Comparison of ENCODE assay signal across 16 cellular contexts in the genomic region with DNA sequence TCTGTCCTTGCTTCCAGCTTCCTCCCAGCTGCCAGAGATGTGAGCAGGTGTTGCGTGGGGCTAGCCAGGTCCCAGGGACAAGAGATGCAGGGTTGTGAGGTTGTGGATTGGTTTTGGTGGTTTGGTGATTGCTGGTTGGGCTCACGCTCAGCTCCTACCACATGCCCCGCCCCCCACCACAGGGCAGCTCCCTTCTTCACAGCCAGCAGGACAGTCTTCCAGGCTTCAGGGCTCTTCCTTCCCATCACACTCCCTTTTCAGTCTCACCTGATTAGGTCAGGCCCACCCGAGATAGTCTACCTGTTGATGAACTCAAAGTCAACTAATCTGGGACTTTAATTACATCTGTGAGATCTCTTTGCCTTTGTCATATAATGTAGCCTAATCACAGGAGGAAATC. TPM values are rescaled to one million over a fixed set of nuclear protein-coding genes. Genes with fewer than 3 reads are reported as not detected.
DNase-seq lines count a peak whose midpoint lies in the region; ATAC-seq and TF ChIP-seq lines count a peak whose summit lies in the region.
"Had no signal": no experiment of that assay in that cellular context is flagged by ENCODE, and none has a peak within 500 bp of the region (broad histone marks: within the 10 kb centered on the region; RNA-seq: fewer than 3 reads in every experiment).

No MANE protein-coding gene starts in this region.

- H3K79me2 ChIP-seq in smooth muscle cell (ENCODE audit: low read depth), result no peaks in the 10 kb centered on the region

- intact Hi-C loops in posterior vena cava (cut with DNase I), result no loop called here

- no peaks in the 10 kb centered on the region for H3F3A ChIP-seq in smooth muscle cell (ENCODE audit: low read depth)

- DNase-seq in ELF-1 (ENCODE audit: low read depth, low spot score) (peak; percentile 65), adipocyte (ENCODE audit: low read depth) (no peak), mesenteric fat pad (ENCODE audit: low spot score) (peak; percentile 16), smooth muscle cell (lab: John Stamatoyannopoulos, UW; ENCODE audit: unreplicated experiment) (no peak), activated T-cell treated with anti-CD3 and anti-CD28 coated beads for 4 hours (no peak), posterior vena cava (ENCODE audit: low spot score) (no peak), AG08396 (ENCODE audit: low spot score) (no peak)
- DNase-seq: COR-L47, H9, MV-4-11, NCI-H1417 treated with DMSO at 0.1 percent for 48 hours, NCI-H2029, NCI-H2171, NCI-H446 treated with DMSO at 0.1 percent for 48 hours had no signal

- no peak for ATAC-seq in HG03520 (IDR thresholded peaks at IDR 0.05; ENCODE audit: unreplicated experiment)

- no peaks in the 10 kb centered on the region for H3K36me3 ChIP-seq in adipocyte (ENCODE audit: control insufficient read depth, insufficient read depth, low read length, severe bottlenecking)
- H3K36me3 ChIP-seq in smooth muscle cell (ENCODE audit: low read depth), result no peaks in the 10 kb centered on the region

- H3K4me3 ChIP-seq in adipocyte (ENCODE audit: low read length), result peak overlapping the region; percentile 57
- H3K4me3 ChIP-seq in smooth muscle cell, result no peak overlapping the region

- H3K4me1 ChIP-seq in adipocyte (ENCODE audit: control insufficient read depth, insufficient read depth, low read length) (peaks cover 39% of the 10 kb centered on the region), smooth muscle cell (ENCODE audit: low read depth) (no peaks in the 10 kb centered on the region)

- H3K4me2 ChIP-seq in smooth muscle cell, result peak overlapping the region; percentile 45

- WGBS in smooth muscle cell (ENCODE audit: low lambda C conversion rate), result 93% methylated on average over 4 of the region's 4 CpGs

- no peak overlapping the region for H2AFZ ChIP-seq in smooth muscle cell (ENCODE audit: low read depth)

- H3K27ac ChIP-seq in smooth muscle cell (ENCODE audit: low read depth), result peak overlapping the region; percentile 67
- H3K27ac ChIP-seq: RWPE1 had no signal

- no peaks in the 10 kb centered on the region for H3K9me3 ChIP-seq in adipocyte (ENCODE audit: control insufficient read depth, low read length)
- no peaks in the 10 kb centered on the region for H3K9me3 ChIP-seq in smooth muscle cell (replicated peaks; ENCODE audit: low read depth)

- no peaks in the 10 kb centered on the region for H4K20me1 ChIP-seq in smooth muscle cell (ENCODE audit: low read depth)

- H3K27me3 ChIP-seq in adipocyte (replicated peaks; ENCODE audit: control insufficient read depth, insufficient read depth, low read length), result no peaks in the 10 kb centered on the region
- H3K27me3 ChIP-seq in smooth muscle cell (ENCODE audit: low read depth), result no peaks in the 10 kb centered on the region

- TF ChIP-seq CTCF in smooth muscle cell (IDR thresholded peaks at IDR 0.05; ENCODE audit: borderline replicate concordance, insufficient read depth, poor library complexity, severe bottlenecking), result no peak

- H3K9ac ChIP-seq in adipocyte (ENCODE audit: low read length), result peak overlapping the region; percentile 71
- no peak overlapping the region for H3K9ac ChIP-seq in smooth muscle cell (ENCODE audit: low read depth)

RNA-seq across cellular contexts. Expression of gene GLI2, which starts 52.0 kb away (rescaled TPM):
- total RNA-seq in mesenteric fat pad (4.1 TPM), smooth muscle cell (10.4 and 10.6 TPM in 2 replicates), posterior vena cava (10 to 100 TPM; 13.0 to 21.1 TPM)
- 9.4 and 10.4 TPM in 2 replicates for polyA plus RNA-seq in smooth muscle cell

Comparison
In these comparisons a context has a peak if more than half of its experiments do, and no peak if none do; other contexts are left out.
1. DNase-seq: peak in ELF-1 (single experiment) and mesenteric fat pad (single experiment); none in adipocyte (single experiment), smooth muscle cell (single experiment), activated T-cell treated with anti-CD3 and anti-CD28 coated beads for 4 hours (single experiment), posterior vena cava (single experiment) and AG08396 (single experiment).